Comparison of ENCODE assay signal across 14 cellular contexts in genomic region chr2:151481744-151482143, GRCh38.
DNase-seq lines count a peak whose midpoint lies in the region; ATAC-seq and TF ChIP-seq lines count a peak whose summit lies in the region.
"Had no signal": no experiment of that assay in that cellular context is flagged by ENCODE, and none has a peak within 500 bp of the region (broad histone marks: within the 10 kb centered on the region; RNA-seq: fewer than 3 reads in every experiment).

No MANE protein-coding gene starts in this region.

- no peak for DNase-seq in activated CD8-positive, alpha-beta memory T cell treated with anti-CD3 and anti-CD28 coated beads, Interleukin-2, amount 10 ng/mL, durations not matched to agents 7 days and 5 days
- no peak for DNase-seq in activated CD8-positive, alpha-beta memory T cell treated with anti-CD3 and anti-CD28 coated beads, Interleukin-2, amount 50 U/mL, for 4 hours
- DNase-seq in stimulated activated CD8-positive, alpha-beta memory T cell treated with anti-CD3 and anti-CD28 coated beads, Interleukin-15, amount 100 ng/mL, for 48 hours (ENCODE audit: low read depth in 2 of 2) = peak; percentile 2 to 17
- DNase-seq in NCI-H2196 treated with DMSO at 0.1 percent for 48 hours (lab: John Stamatoyannopoulos, UW; ENCODE audit: unreplicated experiment) (no peak), osteocyte (ENCODE audit: extremely low spot score, unreplicated experiment) (no peak)
- DNase-seq: heart right ventricle, pancreas, SJCRH30, T-helper 17 cell, WERI-Rb-1 had no signal

- H3K9me3 Mint-ChIP-seq in activated CD8-positive, alpha-beta memory T cell treated with anti-CD3 and anti-CD28 coated beads, Interleukin-2, amount 10 ng/mL, durations not matched to agents 7 days and 5 days (ENCODE audit: low read depth) = peaks cover 3% of the 10 kb centered on the region
- H3K9me3 Mint-ChIP-seq in activated naive CD8-positive, alpha-beta T cell (ENCODE audit: low read depth) = no peaks in the 10 kb centered on the region
- H3K9me3 Mint-ChIP-seq in osteocyte (ENCODE audit: unreplicated experiment) = no peaks in the 10 kb centered on the region

- peaks cover 85% of the 10 kb centered on the region for H3K36me3 Mint-ChIP-seq in activated CD8-positive, alpha-beta memory T cell treated with anti-CD3 and anti-CD28 coated beads, Interleukin-2, amount 10 ng/mL, durations not matched to agents 7 days and 5 days
- peaks cover 56% of the 10 kb centered on the region for H3K36me3 Mint-ChIP-seq in activated naive CD8-positive, alpha-beta T cell
- H3K36me3 Mint-ChIP-seq in osteocyte (ENCODE audit: unreplicated experiment) = peaks cover 42% of the 10 kb centered on the region

- no peak for TF ChIP-seq CTCF in osteocyte (IDR thresholded peaks at IDR 0.05)

- H3K27ac Mint-ChIP-seq in activated CD8-positive, alpha-beta memory T cell treated with anti-CD3 and anti-CD28 coated beads, Interleukin-2, amount 10 ng/mL, durations not matched to agents 7 days and 5 days = peak overlapping the region; percentile 20
- peak overlapping the region; percentile 86 for H3K27ac Mint-ChIP-seq in activated naive CD8-positive, alpha-beta T cell
- H3K27ac Mint-ChIP-seq in osteocyte (ENCODE audit: unreplicated experiment) = no peak overlapping the region
- H3K27ac Mint-ChIP-seq: T-helper 17 cell had no signal

- no peak overlapping the region for H3K4me3 Mint-ChIP-seq in activated CD8-positive, alpha-beta memory T cell treated with anti-CD3 and anti-CD28 coated beads, Interleukin-2, amount 10 ng/mL, durations not matched to agents 7 days and 5 days
- H3K4me3 Mint-ChIP-seq in activated naive CD8-positive, alpha-beta T cell = no peak overlapping the region
- H3K4me3 Mint-ChIP-seq in osteocyte (ENCODE audit: unreplicated experiment) = no peak overlapping the region
- H3K4me3 Mint-ChIP-seq: CD14-positive monocyte, T-helper 17 cell had no signal

- no peaks in the 10 kb centered on the region for H3K27me3 Mint-ChIP-seq in activated CD8-positive, alpha-beta memory T cell treated with anti-CD3 and anti-CD28 coated beads, Interleukin-2, amount 10 ng/mL, durations not matched to agents 7 days and 5 days
- H3K27me3 Mint-ChIP-seq in activated naive CD8-positive, alpha-beta T cell = no peaks in the 10 kb centered on the region
- H3K27me3 Mint-ChIP-seq in osteocyte (ENCODE audit: unreplicated experiment) = no peaks in the 10 kb centered on the region
- H3K27me3 Mint-ChIP-seq: T-helper 17 cell had no signal

- H3K4me1 Mint-ChIP-seq in activated CD8-positive, alpha-beta memory T cell treated with anti-CD3 and anti-CD28 coated beads, Interleukin-2, amount 10 ng/mL, durations not matched to agents 7 days and 5 days = peaks cover 36% of the 10 kb centered on the region
- peaks cover 24% of the 10 kb centered on the region for H3K4me1 Mint-ChIP-seq in activated naive CD8-positive, alpha-beta T cell (ENCODE audit: low read depth)
- no peaks in the 10 kb centered on the region for H3K4me1 Mint-ChIP-seq in osteocyte (ENCODE audit: unreplicated experiment)

- peak; percentile 58 for ATAC-seq in activated CD8-positive, alpha-beta memory T cell treated with anti-CD3 and anti-CD28 coated beads, Interleukin-2, amount 10 ng/mL, durations not matched to agents 7 days and 5 days
- ATAC-seq in HG02870 (IDR thresholded peaks at IDR 0.05; ENCODE audit: unreplicated experiment) = peak; percentile 74
- no peak for ATAC-seq in GM19455 (IDR thresholded peaks at IDR 0.05; ENCODE audit: unreplicated experiment)
- ATAC-seq: heart right ventricle, pancreas, T-helper 17 cell had no signal

- CTCF ChIA-PET in activated CD8-positive, alpha-beta memory T cell treated with anti-CD3 and anti-CD28 coated beads, Interleukin-2, amount 10 ng/mL, durations not matched to agents 7 days and 5 days (lab: Charles Lee) = no interaction called here

Comparison
In these comparisons a context has a peak if more than half of its experiments do, and no peak if none do; other contexts are left out.
1. DNase-seq: peak in stimulated activated CD8-positive, alpha-beta memory T cell treated with anti-CD3 and anti-CD28 coated beads, Interleukin-15, amount 100 ng/mL, for 48 hours (2 of 2); none in activated CD8-positive, alpha-beta memory T cell treated with anti-CD3 and anti-CD28 coated beads, Interleukin-2, amount 10 ng/mL, durations not matched to agents 7 days and 5 days (single experiment), activated CD8-positive, alpha-beta memory T cell treated with anti-CD3 and anti-CD28 coated beads, Interleukin-2, amount 50 U/mL, for 4 hours (single experiment), NCI-H2196 treated with DMSO at 0.1 percent for 48 hours (single experiment) and osteocyte (single experiment).